ENCODE assay signal across 12 cellular contexts in the genomic region with DNA sequence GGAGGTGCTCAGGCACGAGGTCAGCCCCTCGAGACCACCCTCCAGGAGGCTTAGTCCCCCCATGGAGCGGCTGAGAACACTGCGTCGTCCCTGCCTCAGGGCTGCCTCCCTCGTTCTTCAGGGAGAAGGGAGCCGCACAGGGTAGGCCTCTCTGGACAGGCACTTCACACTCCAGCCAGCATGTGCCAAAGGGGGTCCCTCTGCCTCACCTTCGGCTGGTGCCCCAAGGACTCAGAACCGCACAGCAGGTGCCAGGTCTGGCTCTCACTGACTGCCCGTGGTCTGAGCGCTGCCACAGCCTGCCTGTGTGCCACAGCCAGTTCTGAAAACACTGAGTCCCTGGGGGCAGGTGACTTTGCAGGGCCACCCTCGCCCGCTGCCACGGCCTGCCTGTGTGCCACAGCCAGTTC.
"Had no signal": no experiment of that assay in that cellular context is flagged by ENCODE, and none has a peak within 500 bp of the region (broad histone marks: within the 10 kb centered on the region; RNA-seq: fewer than 3 reads in every experiment).

No MANE protein-coding gene starts in this region.

- H3K4me3 ChIP-seq: adrenal gland, stomach, thoracic aorta had no signal

- DNase-seq: activated CD4-positive, alpha-beta T cell treated with anti-CD3 and anti-CD28 coated beads, Interleukin-2, amount 50 U/mL, for 1 hour; activated naive CD4-positive, alpha-beta T cell treated with anti-CD3 and anti-CD28 coated beads, Interleukin-2, amount 50 U/mL, for 16 hours; dermis blood vessel endothelial cell; left colon; nephron progenitor cell; stimulated activated CD4-positive, alpha-beta T cell treated with anti-CD3 and anti-CD28 coated beads, Interleukin-15, amount 100 ng/mL, for 24 hours; stimulated activated CD4-positive, alpha-beta T cell treated with anti-CD3 and anti-CD28 coated beads, Interleukin-4, amount 100 ng/mL, for 24 hours; stomach had no signal

- H3K4me1 ChIP-seq: adrenal gland had no signal

- H3K9me3 ChIP-seq: adrenal gland, stomach, thoracic aorta had no signal

- H3K4me3 Mint-ChIP-seq: nephron progenitor cell; T-helper 1 cell treated with Interleukin-12 subunit alpha and Interleukin-12 subunit beta and Interleukin-4 antibody, amounts not matched to agents 30 μg/mL and 1 μg/mL, for 36 hours had no signal

- ATAC-seq: left colon had no signal

- H3K27ac ChIP-seq: adrenal gland, stomach, thoracic aorta had no signal

- H3K27ac Mint-ChIP-seq: activated T-helper 2 cell treated with anti-CD3 and anti-CD28 coated beads, Interferon-gamma antibody, Interleukin-2, Interleukin-4, amounts not matched to agents 10 μg/mL and 5 μg/mL and 100 μg/mL, durations not matched to agents 14 hours and 24 hours and 36 hours; T-helper 1 cell treated with Interleukin-12 subunit alpha and Interleukin-12 subunit beta and Interleukin-4 antibody, amounts not matched to agents 30 μg/mL and 1 μg/mL, for 36 hours had no signal

- H3K36me3 ChIP-seq: adrenal gland, thoracic aorta had no signal

- H3K9me3 Mint-ChIP-seq: activated T-helper 2 cell treated with anti-CD3 and anti-CD28 coated beads, Interferon-gamma antibody, Interleukin-2, Interleukin-4, amounts not matched to agents 10 μg/mL and 5 μg/mL and 100 μg/mL, durations not matched to agents 14 hours and 24 hours and 36 hours; nephron progenitor cell; T-helper 1 cell treated with Interleukin-12 subunit alpha and Interleukin-12 subunit beta and Interleukin-4 antibody, amounts not matched to agents 30 μg/mL and 1 μg/mL, for 36 hours had no signal
